In the genomic region with DNA sequence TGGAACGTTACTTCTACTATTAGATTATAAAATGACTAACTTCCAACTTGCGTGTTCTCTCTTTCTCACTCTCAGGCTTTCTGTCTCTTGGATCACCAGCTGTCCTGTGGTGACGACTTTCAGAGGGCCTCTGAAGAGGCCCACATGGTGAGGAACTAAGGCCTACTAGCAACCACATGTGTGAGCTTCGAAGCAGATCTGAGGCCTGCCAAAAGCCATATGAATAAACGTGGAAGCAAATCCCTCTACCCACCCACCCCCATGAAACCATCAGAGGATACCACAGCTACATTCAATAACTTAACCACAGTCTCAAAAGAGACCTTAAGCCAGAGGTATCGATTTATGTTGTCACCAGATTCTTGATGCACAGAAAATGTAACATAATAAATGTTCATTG, we compare ENCODE assay signal across 19 cellular contexts. TPM values are rescaled to one million over a fixed set of nuclear protein-coding genes. Genes with fewer than 3 reads are reported as not detected.
"Had no signal": no experiment of that assay in that cellular context is flagged by ENCODE, and none has a peak within 500 bp of the region (broad histone marks: within the 10 kb centered on the region; RNA-seq: fewer than 3 reads in every experiment).

No MANE protein-coding gene starts in this region.

- H3K4me1 ChIP-seq: gastrocnemius medialis, heart right ventricle, left ventricle myocardium inferior, psoas muscle, sigmoid colon had no signal

- ATAC-seq: activated CD8-positive, alpha-beta T cell treated with anti-CD3 and anti-CD28 coated beads, Interleukin-2, amount 10 ng/mL, durations not matched to agents 7 days and 5 days; gastrocnemius medialis; heart right ventricle; psoas muscle had no signal

- H3K9me3 ChIP-seq: gastrocnemius medialis, heart right ventricle, left ventricle myocardium inferior, psoas muscle, sigmoid colon had no signal

- FAIRE-seq: astrocyte, colon had no signal

- H3K4me3 ChIP-seq: cardiac muscle cell, gastrocnemius medialis, heart right ventricle, left ventricle myocardium inferior, psoas muscle, sigmoid colon had no signal

- H3K27me3 ChIP-seq: cardiac muscle cell, gastrocnemius medialis, heart right ventricle, sigmoid colon had no signal

- H3K27ac ChIP-seq: cardiac muscle cell, gastrocnemius medialis, heart right ventricle, left ventricle myocardium inferior, psoas muscle, sigmoid colon had no signal

- H3K36me3 ChIP-seq: cardiac muscle cell, gastrocnemius medialis, heart right ventricle, left ventricle myocardium inferior, sigmoid colon had no signal

- DNase-seq: activated CD4-positive, alpha-beta T cell treated with anti-CD3 and anti-CD28 coated beads for 4 hours; activated CD8-positive, alpha-beta memory T cell treated with anti-CD3 and anti-CD28 coated beads, Interleukin-2, amount 50 U/mL, for 48 hours; activated CD8-positive, alpha-beta T cell treated with anti-CD3 and anti-CD28 coated beads, Interleukin-2, amount 10 ng/mL, durations not matched to agents 7 days and 5 days; activated naive CD4-positive, alpha-beta T cell treated with anti-CD3 and anti-CD28 coated beads for 36 hours; effector CD8-positive, alpha-beta T cell; gastrocnemius medialis; heart right ventricle; left ventricle myocardium inferior; mesendoderm; nephron progenitor cell; psoas muscle; sigmoid colon; stimulated activated CD4-positive, alpha-beta T cell treated with anti-CD3 and anti-CD28 coated beads, Interleukin-12 subunit alpha, Interleukin-12 subunit beta, amount 100 ng/mL, for 4 hours; stimulated activated naive CD4-positive, alpha-beta T cell treated with Interleukin-2 at 50 U/mL for 16 hours; trophoblast cell had no signal

RNA-seq across cellular contexts. Expression of a gene that starts 13.5 kb away (rescaled TPM):
- total RNA-seq: activated CD8-positive, alpha-beta T cell treated with anti-CD3 and anti-CD28 coated beads, Interleukin-2, amount 10 ng/mL, durations not matched to agents 7 days and 5 days; activated naive CD4-positive, alpha-beta T cell treated with anti-CD3 and anti-CD28 coated beads for 36 hours; activated T-helper 1 cell treated with anti-CD3 and anti-CD28 coated beads, Interleukin-12 subunit alpha, Interleukin-12 subunit beta, Interleukin-2, Interleukin-4 antibody, amounts not matched to agents 30 ng/mL and 10 ng/mL and 1 ng/mL, durations not matched to agents 14 hours and 24 hours and 36 hours had no signal
